Comparison of ENCODE assay signal across 15 cellular contexts in the genomic region with DNA sequence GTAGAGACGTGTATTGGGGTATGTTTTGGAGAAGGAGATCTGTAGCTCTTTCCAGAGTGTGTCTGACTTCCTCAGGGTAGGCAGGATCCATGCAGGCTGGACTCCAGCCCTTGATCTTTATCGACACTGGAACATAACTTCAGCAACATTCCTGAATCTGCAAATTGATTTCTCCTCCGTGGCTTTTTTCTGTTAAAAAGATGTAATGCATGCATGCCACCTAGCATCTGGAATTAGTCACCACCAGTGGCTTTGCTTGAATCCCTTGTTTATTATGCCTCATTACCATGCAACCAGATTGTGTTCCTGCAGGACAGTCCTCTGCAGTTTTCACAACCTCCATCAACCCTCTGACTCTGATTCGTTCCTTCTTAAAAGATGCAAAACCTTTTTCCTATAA.
DNase-seq lines count a peak whose midpoint lies in the region; ATAC-seq, FAIRE-seq and TF ChIP-seq lines count a peak whose summit lies in the region.
"Had no signal": no experiment of that assay in that cellular context is flagged by ENCODE, and none has a peak within 500 bp of the region (broad histone marks: within the 10 kb centered on the region; RNA-seq: fewer than 3 reads in every experiment).

No MANE protein-coding gene starts in this region.

- H3K9me3 ChIP-seq in mammary epithelial cell (replicated peaks; ENCODE audit: insufficient read depth, low read length) = no peaks in the 10 kb centered on the region
- H3K9me3 ChIP-seq: BLaER1 treated with 17β-estradiol and CSF1 and Interleukin-3, amounts not matched to agents 10 nM and 100 nM had no signal

- no peaks in the 10 kb centered on the region for H3K4me1 ChIP-seq in mammary epithelial cell (ENCODE audit: insufficient read depth, low read length)

- dilution Hi-C loops in mammary epithelial cell (cut with HindIII; ENCODE audit: low sequenced_read_pairs) = no loop called here

- H3K4me3 Mint-ChIP-seq in endothelial cell (ENCODE audit: unreplicated experiment) = no peak overlapping the region
- H3K4me3 Mint-ChIP-seq: activated naive CD4-positive, alpha-beta T cell treated with anti-CD3 and anti-CD28 coated beads, Interleukin-2, amount 50 U/mL, for 24 hours; dendritic cell treated with granulocyte-macrophage colony-stimulating factor and Interleukin-4, amounts not matched to agents 40 ng/mL and 50 ng/mL, for 4 days; T-helper 2 cell treated with Interferon-gamma antibody and Interleukin-4, amounts not matched to agents 5 μg/mL and 100 μg/mL, for 36 hours had no signal

- intact Hi-C loops in mammary epithelial cell (cut with micrococcal nuclease) = loop anchor here (2.0 to 5.0 kb wide), 2 partner anchors 158 to 181 kb away; no protein-coding TSS in a partner anchor

- peaks cover 5% of the 10 kb centered on the region for H3K4me1 Mint-ChIP-seq in endothelial cell (ENCODE audit: unreplicated experiment)

- H2AFZ ChIP-seq in mammary epithelial cell (ENCODE audit: low read depth, low read length) = peak overlapping the region; percentile 65

- no peak overlapping the region for H3K4me3 ChIP-seq in mammary epithelial cell (replicated peaks in 1 of 3; ENCODE audit: insufficient read depth in 1 of 3, low read depth in 2 of 3, low read length in 3 of 3)
- H3K4me3 ChIP-seq: BLaER1 treated with 17β-estradiol and CSF1 and Interleukin-3, amounts not matched to agents 10 nM and 100 nM had no signal

- H3K27me3 Mint-ChIP-seq in endothelial cell (ENCODE audit: unreplicated experiment) = no peaks in the 10 kb centered on the region
- H3K27me3 Mint-ChIP-seq: activated naive CD4-positive, alpha-beta T cell treated with anti-CD3 and anti-CD28 coated beads, Interleukin-2, amount 50 U/mL, for 24 hours; dendritic cell treated with granulocyte-macrophage colony-stimulating factor and Interleukin-4, amounts not matched to agents 40 ng/mL and 50 ng/mL, for 4 days had no signal

- DNase-seq in AG20443 (ENCODE audit: low spot score) (peak; percentile 82), HTR-8/SVneo (ENCODE audit: insufficient read length, low spot score) (peak; percentile 28), mammary epithelial cell (peak; percentile 56), medulla oblongata (ENCODE audit: extremely low spot score) (peak; percentile 48), RPMI8226 (no peak), endothelial cell (ENCODE audit: low spot score) (no peak)
- DNase-seq: OCI-M1; posterior cingulate gyrus; stimulated activated naive CD4-positive, alpha-beta T cell had no signal

- no peak overlapping the region for H3K27ac Mint-ChIP-seq in endothelial cell (ENCODE audit: unreplicated experiment)
- H3K27ac Mint-ChIP-seq: activated naive CD4-positive, alpha-beta T cell treated with anti-CD3 and anti-CD28 coated beads, Interleukin-2, amount 50 U/mL, for 24 hours; dendritic cell treated with granulocyte-macrophage colony-stimulating factor and Interleukin-4, amounts not matched to agents 40 ng/mL and 50 ng/mL, for 4 days; T-helper 2 cell treated with Interferon-gamma antibody and Interleukin-4, amounts not matched to agents 5 μg/mL and 100 μg/mL, for 36 hours had no signal

- TF ChIP-seq CTCF in mammary epithelial cell (conservative IDR thresholded peaks at IDR 0.05 in 1 of 2, IDR thresholded peaks at IDR 0.05 in 1 of 2; ENCODE audit: extremely low read depth in 1 of 2, insufficient read depth in 1 of 2, low read depth in 1 of 2, low read length in 2 of 2) = peak in 1 of 2 donors; percentile 3
- no peak for TF ChIP-seq CTCF in endothelial cell (IDR thresholded peaks at IDR 0.05; ENCODE audit: unreplicated experiment)

- no TSS peak for BruUV-seq in mammary epithelial cell (replicated peaks; lab: Mats Ljungman, UMichigan)

- WGBS in mammary epithelial cell (ENCODE audit: low coverage, missing lambda C conversion rate) = 6% methylated on average over 4 of the region's 4 CpGs

- H3K79me2 ChIP-seq in mammary epithelial cell (ENCODE audit: insufficient read depth, low read length) = no peaks in the 10 kb centered on the region

- H3K36me3 Mint-ChIP-seq in endothelial cell (ENCODE audit: low read depth, unreplicated experiment) = no peaks in the 10 kb centered on the region
- H3K36me3 Mint-ChIP-seq: activated naive CD4-positive, alpha-beta T cell treated with anti-CD3 and anti-CD28 coated beads, Interleukin-2, amount 50 U/mL, for 24 hours had no signal

- H3K9ac ChIP-seq in mammary epithelial cell (ENCODE audit: insufficient read depth, low read length) = no peak overlapping the region
- H3K9ac ChIP-seq: BLaER1 treated with 17β-estradiol and CSF1 and Interleukin-3, amounts not matched to agents 10 nM and 100 nM had no signal

- CTCF ChIA-PET in mammary epithelial cell (lab: Charles Lee; ENCODE audit: low non-redundant PET) = no interaction called here

- H3K4me2 ChIP-seq in mammary epithelial cell (ENCODE audit: insufficient read depth, low read depth, low read length) = no peak overlapping the region
- H3K4me2 ChIP-seq: BLaER1 treated with 17β-estradiol and CSF1 and Interleukin-3, amounts not matched to agents 10 nM and 100 nM had no signal

- no peaks in the 10 kb centered on the region for H3K27me3 ChIP-seq in mammary epithelial cell (ENCODE audit: insufficient read depth, low read length)
- H3K27me3 ChIP-seq: BLaER1 treated with 17β-estradiol and CSF1 and Interleukin-3, amounts not matched to agents 10 nM and 100 nM had no signal

- no peaks in the 10 kb centered on the region for H3K36me3 ChIP-seq in mammary epithelial cell (ENCODE audit: insufficient read depth, low read length)
- H3K36me3 ChIP-seq: BLaER1 treated with 17β-estradiol and CSF1 and Interleukin-3, amounts not matched to agents 10 nM and 100 nM had no signal

- in situ Hi-C loops in mammary epithelial cell (cut with MboI; ENCODE audit: low sequenced_read_pairs in 2 of 2) = no loop called here

- FAIRE-seq in HTR-8/SVneo (lab: Jason Lieb, UNC) = no peak

- no peaks in the 10 kb centered on the region for H3K9me3 Mint-ChIP-seq in endothelial cell (ENCODE audit: unreplicated experiment)
- H3K9me3 Mint-ChIP-seq: activated naive CD4-positive, alpha-beta T cell treated with anti-CD3 and anti-CD28 coated beads, Interleukin-2, amount 50 U/mL, for 24 hours; dendritic cell treated with granulocyte-macrophage colony-stimulating factor and Interleukin-4, amounts not matched to agents 40 ng/mL and 50 ng/mL, for 4 days; T-helper 2 cell treated with Interferon-gamma antibody and Interleukin-4, amounts not matched to agents 5 μg/mL and 100 μg/mL, for 36 hours had no signal

- no peaks in the 10 kb centered on the region for H4K20me1 ChIP-seq in mammary epithelial cell (ENCODE audit: insufficient read depth, low read length)
- H4K20me1 ChIP-seq: BLaER1 treated with 17β-estradiol and CSF1 and Interleukin-3, amounts not matched to agents 10 nM and 100 nM had no signal

- no peak for ATAC-seq in GM19463 (IDR thresholded peaks at IDR 0.05; ENCODE audit: unreplicated experiment)
- ATAC-seq in GM18511 (IDR thresholded peaks at IDR 0.05; ENCODE audit: unreplicated experiment) = no peak

- H3K27ac ChIP-seq in mammary epithelial cell (ENCODE audit: insufficient read depth, low read depth, low read length) = no peak overlapping the region
- H3K27ac ChIP-seq: BLaER1 treated with 17β-estradiol and CSF1 and Interleukin-3, amounts not matched to agents 10 nM and 100 nM had no signal

Comparison
In these comparisons a context has a peak if more than half of its experiments do, and no peak if none do; other contexts are left out.
1. DNase-seq: peak in AG20443 (single experiment), HTR-8/SVneo (single experiment), mammary epithelial cell (single experiment) and medulla oblongata (single experiment); none in RPMI8226 (single experiment) and endothelial cell (single experiment).